11 cellular contexts compared by ENCODE assay signal in the genomic region with DNA sequence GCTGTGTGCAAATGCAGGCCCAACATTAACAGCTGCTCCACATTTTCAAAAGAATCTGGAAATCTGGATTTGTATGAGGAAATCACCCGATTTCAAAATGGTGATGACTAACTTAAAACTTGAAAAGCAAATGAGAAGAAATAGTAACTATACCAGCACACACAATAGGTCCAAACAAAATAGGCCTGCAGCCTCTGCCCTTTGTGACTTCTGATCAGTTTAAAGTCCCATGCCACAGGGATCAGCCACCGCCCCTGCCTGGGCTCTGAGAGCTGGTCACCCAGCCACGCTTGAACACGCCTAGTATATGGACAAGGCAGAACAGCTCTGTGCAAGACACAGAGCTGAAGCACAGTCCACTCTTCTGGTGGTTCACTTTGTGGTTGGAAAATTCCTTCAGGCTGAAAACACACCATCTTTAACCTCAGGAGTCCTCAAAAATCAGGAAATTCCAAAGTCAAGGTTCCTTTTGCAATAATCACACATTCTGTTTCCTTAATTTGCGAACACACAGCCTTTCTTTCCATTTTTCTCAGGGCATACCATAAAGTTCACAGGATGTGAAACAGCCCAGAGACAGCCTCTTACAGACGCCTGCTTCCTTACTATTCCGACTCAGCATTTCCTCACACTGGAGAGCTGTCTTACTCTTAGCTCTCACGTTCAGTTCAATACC.
DNase-seq lines count a peak whose midpoint lies in the region; ATAC-seq, FAIRE-seq and TF ChIP-seq lines count a peak whose summit lies in the region.
"Had no signal": no experiment of that assay in that cellular context is flagged by ENCODE, and none has a peak within 500 bp of the region (broad histone marks: within the 10 kb centered on the region; RNA-seq: fewer than 3 reads in every experiment).

No MANE protein-coding gene starts in this region.

- H3K36me3 ChIP-seq in ACC112 (ENCODE audit: insufficient read depth, low read length) (no peaks in the 10 kb centered on the region), HepG2 (replicated peaks in 1 of 2; ENCODE audit: control insufficient read depth in 1 of 2, insufficient read depth in 2 of 2, low read length in 2 of 2) (no peaks in the 10 kb centered on the region), WERI-Rb-1 (no peaks in the 10 kb centered on the region)

- TF ChIP-seq CTCF in HepG2 (CRISPR knock-in tag; IDR thresholded peaks at IDR 0.05), result no peak
- no peak for TF ChIP-seq CTCF in WERI-Rb-1 (IDR thresholded peaks at IDR 0.05; ENCODE audit: low read depth, low read length)

- H3K4me3 ChIP-seq in ACC112 (ENCODE audit: low read depth, low read length) (no peak overlapping the region), HepG2 (replicated peaks in 1 of 3; ENCODE audit: insufficient read depth in 1 of 3, low read depth in 2 of 3, low read length in 3 of 3) (no peak overlapping the region), WERI-Rb-1 (ENCODE audit: low read depth, low read length) (no peak overlapping the region)

- H3K9ac ChIP-seq in HepG2 (ENCODE audit: insufficient read depth, low read depth, low read length), result no peak overlapping the region

- CTCF ChIA-PET in HepG2 (lab: Yijun Ruan, JAX; ENCODE audit: low intra/inter-chr PET ratio, low total read pairs), result no interaction called here

- H3K27me3 ChIP-seq in ACC112 (ENCODE audit: insufficient read depth, low read length), result no peaks in the 10 kb centered on the region
- no peaks in the 10 kb centered on the region for H3K27me3 ChIP-seq in HepG2 (ENCODE audit: control insufficient read depth in 1 of 2, insufficient read depth in 2 of 2, low read length in 2 of 2)
- H3K27me3 ChIP-seq in WERI-Rb-1 (ENCODE audit: insufficient read depth, low read depth, severe bottlenecking), result no peaks in the 10 kb centered on the region

- no peaks in the 10 kb centered on the region for H4K20me1 ChIP-seq in HepG2 (ENCODE audit: insufficient read depth, low read length)

- BruUV-seq in HepG2 (replicated peaks; lab: Mats Ljungman, UMichigan), result no TSS peak

- H3K9me3 ChIP-seq in HepG2 (ENCODE audit: low read length) (no peaks in the 10 kb centered on the region), WERI-Rb-1 (ENCODE audit: severe bottlenecking) (no peaks in the 10 kb centered on the region)

- in situ Hi-C loops in HepG2 (cut with HindIII; ENCODE audit: extremely low pct_ligation_motif_present, low pct_unique_long_range_greater_than_20kb), result no loop called here

- H3K4me1 ChIP-seq in ACC112 (ENCODE audit: control insufficient read depth, insufficient read depth, low read length, unreplicated experiment) (peaks cover 29% of the 10 kb centered on the region), HepG2 (ENCODE audit: insufficient read depth, low read length) (peaks cover 15% of the 10 kb centered on the region)

- H2AFZ ChIP-seq in ACC112 (ENCODE audit: low read length, unreplicated experiment), result peak overlapping the region; percentile 18
- no peak overlapping the region for H2AFZ ChIP-seq in HepG2 (ENCODE audit: low read length)

- H3K79me2 ChIP-seq in ACC112 (ENCODE audit: control insufficient read depth, insufficient read depth, low read length, unreplicated experiment), result no peaks in the 10 kb centered on the region
- no peaks in the 10 kb centered on the region for H3K79me2 ChIP-seq in HepG2 (ENCODE audit: insufficient read depth, low read length)

- 84% methylated on average over 8 of the region's 8 CpGs for WGBS in HepG2 (ENCODE audit: low lambda C conversion rate)

- H3K4me2 ChIP-seq in HepG2 (ENCODE audit: low read depth, low read length), result no peak overlapping the region

- DNase-seq in LHCN-M2 (ENCODE audit: low read depth) (peak; percentile 86), dedifferentiated amniotic fluid mesenchymal stem cell (ENCODE audit: extremely low spot score) (peak; percentile 42), HepG2 (ENCODE audit: low spot score) (no peak), WERI-Rb-1 (no peak), T-helper 2 cell (no peak), T-helper 9 cell (no peak)
- no peak for DNase-seq in activated CD4-positive, alpha-beta T cell treated with anti-CD3 and anti-CD28 coated beads, Interleukin-2, amount 50 U/mL, for 1 hour
- DNase-seq: activated gamma-delta T cell treated with Interleukin-2 at 50 U/mL for 16 hours; effector CD4-positive, alpha-beta T cell; stimulated activated naive CD4-positive, alpha-beta T cell had no signal

- peak; percentile 66 for ATAC-seq in HepG2

- POLR2A ChIA-PET in HepG2 (lab: Yijun Ruan, JAX), result no interaction called here

- no peak for FAIRE-seq in HepG2 (lab: Jason Lieb, UNC)

- no peak for TF ChIP-seq EP300 in HepG2 (IDR thresholded peaks at IDR 0.05; ENCODE audit: low read depth in 2 of 2, low read length in 2 of 2)
- TF ChIP-seq EP300 in HepG2 (CRISPR knock-in tag; IDR thresholded peaks at IDR 0.05; ENCODE audit: borderline replicate concordance), result no peak

- TF ChIP-seq POLR2A in HepG2 (IDR thresholded peaks at IDR 0.05; ENCODE audit: insufficient read depth in 1 of 2, low read depth in 2 of 2, low read length in 2 of 2), result no peak

- H3K27ac ChIP-seq in ACC112 (ENCODE audit: low read depth, low read length) (peak overlapping the region; percentile 81), HepG2 (ENCODE audit: extremely low read length, insufficient read depth, low read length) (no peak overlapping the region), WERI-Rb-1 (no peak overlapping the region)

- intact Hi-C loops in HepG2 (cut with micrococcal nuclease; ENCODE audit: unreplicated experiment), result no loop called here

- no peak for TF ChIP-seq RAD21 in HepG2 (CRISPR knock-in tag; IDR thresholded peaks at IDR 0.05)

TF ChIP-seq in HepG2, 621 proteins besides CTCF, POLR2A, EP300 and RAD21:
- TF ChIP-seq MAFF (IDR thresholded peaks at IDR 0.05; ENCODE audit: low read depth, low read length) (peak; percentile 69), SP4 (CRISPR knock-in tag; IDR thresholded peaks at IDR 0.05) (no peak), BRCA1 (CRISPR knock-in tag; IDR thresholded peaks at IDR 0.05) (no peak), MAFK (conservative IDR thresholded peaks at IDR 0.05 in 1 of 2, IDR thresholded peaks at IDR 0.05 in 1 of 2; ENCODE audit: low read length in 2 of 2) (peak; percentile 71 to 84), HNF4A (CRISPR knock-in tag; IDR thresholded peaks at IDR 0.05) (peak; percentile 21; the same call in 1 of the 2 replicates), YY1 (IDR thresholded peaks at IDR 0.05; ENCODE audit: insufficient read depth, insufficient replicate concordance, low read depth, low read length) (no peak), ZNF572 (CRISPR knock-in tag; IDR thresholded peaks at IDR 0.05) (no peak)
- TF ChIP-seq, protein P1, sequence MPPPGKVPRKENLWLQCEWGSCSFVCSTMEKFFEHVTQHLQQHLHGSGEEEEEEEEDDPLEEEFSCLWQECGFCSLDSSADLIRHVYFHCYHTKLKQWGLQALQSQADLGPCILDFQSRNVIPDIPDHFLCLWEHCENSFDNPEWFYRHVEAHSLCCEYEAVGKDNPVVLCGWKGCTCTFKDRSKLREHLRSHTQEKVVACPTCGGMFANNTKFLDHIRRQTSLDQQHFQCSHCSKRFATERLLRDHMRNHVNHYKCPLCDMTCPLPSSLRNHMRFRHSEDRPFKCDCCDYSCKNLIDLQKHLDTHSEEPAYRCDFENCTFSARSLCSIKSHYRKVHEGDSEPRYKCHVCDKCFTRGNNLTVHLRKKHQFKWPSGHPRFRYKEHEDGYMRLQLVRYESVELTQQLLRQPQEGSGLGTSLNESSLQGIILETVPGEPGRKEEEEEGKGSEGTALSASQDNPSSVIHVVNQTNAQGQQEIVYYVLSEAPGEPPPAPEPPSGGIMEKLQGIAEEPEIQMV (CRISPR knock-in tag; IDR thresholded peaks at IDR 0.05; ENCODE audit: low read depth), result no peak

Comparison
In these comparisons a context has a peak if more than half of its experiments do, and no peak if none do; other contexts are left out.
1. DNase-seq: peak in LHCN-M2 (single experiment) and dedifferentiated amniotic fluid mesenchymal stem cell (single experiment); none in HepG2 (single experiment), WERI-Rb-1 (single experiment), T-helper 2 cell (0 of 5), T-helper 9 cell (single experiment) and activated CD4-positive, alpha-beta T cell treated with anti-CD3 and anti-CD28 coated beads, Interleukin-2, amount 50 U/mL, for 1 hour (single experiment).